Comparison of ENCODE assay signal across 8 cellular contexts in genomic region chr22:21735198-21736083, GRCh38. TPM values are rescaled to one million over a fixed set of nuclear protein-coding genes. Genes with fewer than 3 reads are reported as not detected.
DNase-seq lines count a peak whose midpoint lies in the region; ATAC-seq and TF ChIP-seq lines count a peak whose summit lies in the region.

TSS of gene YPEL1 (minus strand) at chr22:21735794. CDS start at chr22:21710744, 25,050 bp downstream.

- peaks cover 11% of the 10 kb centered on the region for H3K4me1 Mint-ChIP-seq in T-helper 17 cell

- peak within 1 kb of the TSS; percentile 32 to 55 for H3K27ac ChIP-seq in right atrium auricular region
- H3K27ac ChIP-seq in prostate gland, result peak within 1 kb of the TSS; percentile 43 to 69

- TF ChIP-seq CTCF in right atrium auricular region (IDR thresholded peaks at IDR 0.05) (no peak), prostate gland (IDR thresholded peaks at IDR 0.05) (peak in 1 of 4 experiments; percentile 17)

- peak; percentile 84 for ATAC-seq in GM18498 (IDR thresholded peaks at IDR 0.05; ENCODE audit: unreplicated experiment)
- peak; percentile 84 for ATAC-seq in HG02852 (IDR thresholded peaks at IDR 0.05; ENCODE audit: unreplicated experiment)
- ATAC-seq in T-helper 17 cell, result peak; percentile 93

- WGBS in prostate gland, result 1% methylated on average over 67 of the region's 102 CpGs

- peak within 1 kb of the TSS; percentile 91 for H3K27ac Mint-ChIP-seq in T-helper 17 cell

- peak within 1 kb of the TSS; percentile 93 for H3K4me3 Mint-ChIP-seq in T-helper 17 cell

- peak within 1 kb of the TSS; percentile 48 to 63 for H3K4me3 ChIP-seq in right atrium auricular region
- H3K4me3 ChIP-seq in prostate gland, result peak within 1 kb of the TSS; percentile 39 to 65

- H3K27me3 ChIP-seq in right atrium auricular region, result no peaks in the 10 kb centered on the region
- no peaks in the 10 kb centered on the region for H3K27me3 ChIP-seq in prostate gland (replicated peaks; ENCODE audit: insufficient read depth)

- DNase-seq in NCI-H146 (lab: John Stamatoyannopoulos, UW) (peak; percentile 91), T-helper 17 cell (peak; percentile 95 to 98 (median 97)), anterior cingulate cortex (lab: John Stamatoyannopoulos, UW) (peak; percentile 69 to 100 (median 96)), right atrium auricular region (ENCODE audit: low spot score) (peak; percentile 95), prostate gland (ENCODE audit: low spot score) (peak; percentile 96), ureter (ENCODE audit: low spot score) (peak; percentile 96)

- peak; percentile 98 for TF ChIP-seq POLR2A in prostate gland (IDR thresholded peaks at IDR 0.05)

- no peaks in the 10 kb centered on the region for H3K27me3 Mint-ChIP-seq in T-helper 17 cell

- H3K9me3 ChIP-seq in T-helper 17 cell (ENCODE audit: control insufficient read depth, low read length, poor library complexity, severe bottlenecking) (no peaks in the 10 kb centered on the region), right atrium auricular region (no peaks in the 10 kb centered on the region), prostate gland (no peaks in the 10 kb centered on the region)

- H3K4me1 ChIP-seq in right atrium auricular region, result peaks cover 0 to 17% of the 10 kb centered on the region in 2 donors
- H3K4me1 ChIP-seq in prostate gland (replicated peaks), result peaks cover 3% of the 10 kb centered on the region

- intact Hi-C loops in prostate gland (cut with DNase I), result loop anchor here (10.0 kb wide), 1 partner anchor 99 kb away; no protein-coding TSS in a partner anchor

- no peaks in the 10 kb centered on the region for H3K36me3 ChIP-seq in right atrium auricular region
- H3K36me3 ChIP-seq in prostate gland, result no peaks in the 10 kb centered on the region

- peaks cover 2% of the 10 kb centered on the region for H3K36me3 Mint-ChIP-seq in T-helper 17 cell (ENCODE audit: low read depth)

RNA-seq across cellular contexts. Expression of gene YPEL1, which starts in this region (rescaled TPM):
- total RNA-seq in T-helper 17 cell (1 to 10 TPM; 3.5 to 4.6 TPM), right atrium auricular region (10 to 100 TPM in 1 of 2 donors, 1 to 10 TPM in 1; 5.0 to 11.5 TPM), prostate gland (10 to 100 TPM in 1 of 2 donors, 1 to 10 TPM in 1; 2.9 to 16.2 TPM), ureter (1.7 TPM)

Comparison
In these comparisons a context has a peak if more than half of its experiments do, and no peak if none do; other contexts are left out.
1. Peak in every context shown above with its lines: DNase-seq, ATAC-seq, H3K4me3 ChIP-seq and H3K27ac ChIP-seq.